Comparison of ENCODE assay signal across 20 cellular contexts in the genomic region with DNA sequence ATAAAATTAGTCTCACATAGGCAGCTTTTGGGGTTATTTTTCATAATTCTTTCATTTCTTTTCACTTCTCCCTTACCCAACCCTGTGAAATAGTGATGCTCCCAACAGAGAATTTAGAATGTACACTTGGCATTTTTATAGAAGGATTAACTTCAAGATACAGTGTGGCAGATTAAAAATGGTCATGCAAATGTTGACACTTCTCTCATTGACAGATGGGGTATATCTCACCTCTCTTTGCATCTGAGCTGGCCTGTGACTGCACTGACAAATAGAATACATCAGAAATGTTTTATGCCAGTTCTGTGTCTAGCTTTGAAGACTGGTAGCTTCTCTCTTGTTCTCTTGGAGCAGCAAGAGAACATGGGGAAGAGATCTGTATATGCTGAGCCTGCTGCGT.
"Had no signal": no experiment of that assay in that cellular context is flagged by ENCODE, and none has a peak within 500 bp of the region (broad histone marks: within the 10 kb centered on the region; RNA-seq: fewer than 3 reads in every experiment).

No MANE protein-coding gene starts in this region.

- H3K27me3 ChIP-seq: dorsolateral prefrontal cortex, gastrocnemius medialis, heart left ventricle, hepatocyte, left lung, neural progenitor cell, right lobe of liver, suprapubic skin, transverse colon, upper lobe of right lung, uterus had no signal

- ATAC-seq: gastrocnemius medialis; heart left ventricle; left cardiac atrium; left lung; naive thymus-derived CD4-positive, alpha-beta T cell; right lobe of liver; stimulated activated naive B cell treated with anti-CD40 and anti-IgM and Interleukin-4, amounts not matched to agents 10 μg/mL and 1 μg/mL and 100 μg/mL, for 72 hours; upper lobe of right lung had no signal

- H3K9ac ChIP-seq: neural progenitor cell, parathyroid adenoma had no signal

- H3K36me3 ChIP-seq: gastrocnemius medialis, heart left ventricle, left lung, neural progenitor cell, right lobe of liver, suprapubic skin, transverse colon, upper lobe of right lung, uterus had no signal

- H3K79me2 ChIP-seq: hepatocyte, parathyroid adenoma had no signal

- H3K4me3 ChIP-seq: dorsolateral prefrontal cortex, gastrocnemius medialis, heart left ventricle, hepatocyte, left lung, neural progenitor cell, right lobe of liver, suprapubic skin, transverse colon, upper lobe of right lung, uterus had no signal

- H3K4me2 ChIP-seq: hepatocyte, neural progenitor cell had no signal

- H3K27ac ChIP-seq: gastrocnemius medialis, heart left ventricle, hepatocyte, left lung, neural progenitor cell, parathyroid adenoma, right lobe of liver, suprapubic skin, transverse colon, upper lobe of right lung, uterus had no signal

- H2AFZ ChIP-seq: hepatocyte, neural progenitor cell, parathyroid adenoma had no signal

- H3K9me3 ChIP-seq: gastrocnemius medialis, right lobe of liver, suprapubic skin, transverse colon, upper lobe of right lung, uterus had no signal

- DNase-seq: dorsolateral prefrontal cortex; effector CD4-positive, alpha-beta T cell; gastrocnemius medialis; heart left ventricle; left cardiac atrium; left lung; mesenchymal stem cell; naive thymus-derived CD4-positive, alpha-beta T cell; right lobe of liver; small intestine; stimulated activated CD4-positive, alpha-beta T cell treated with anti-CD3 and anti-CD28 coated beads, Interleukin-15, amount 100 ng/mL, for 24 hours; stimulated activated CD4-positive, alpha-beta T cell treated with anti-CD3 and anti-CD28 coated beads, Interleukin-2, amount 100 ng/mL, for 48 hours; stimulated activated naive B cell treated with anti-CD40 and anti-IgM and Interleukin-4, amounts not matched to agents 10 μg/mL and 1 μg/mL and 100 μg/mL, for 72 hours; transverse colon; upper lobe of right lung; uterus had no signal

- H3K4me1 ChIP-seq: gastrocnemius medialis, left lung, neural progenitor cell, parathyroid adenoma, right lobe of liver, suprapubic skin, transverse colon, upper lobe of right lung, uterus had no signal
